8 cellular contexts compared by ENCODE assay signal in the genomic region with DNA sequence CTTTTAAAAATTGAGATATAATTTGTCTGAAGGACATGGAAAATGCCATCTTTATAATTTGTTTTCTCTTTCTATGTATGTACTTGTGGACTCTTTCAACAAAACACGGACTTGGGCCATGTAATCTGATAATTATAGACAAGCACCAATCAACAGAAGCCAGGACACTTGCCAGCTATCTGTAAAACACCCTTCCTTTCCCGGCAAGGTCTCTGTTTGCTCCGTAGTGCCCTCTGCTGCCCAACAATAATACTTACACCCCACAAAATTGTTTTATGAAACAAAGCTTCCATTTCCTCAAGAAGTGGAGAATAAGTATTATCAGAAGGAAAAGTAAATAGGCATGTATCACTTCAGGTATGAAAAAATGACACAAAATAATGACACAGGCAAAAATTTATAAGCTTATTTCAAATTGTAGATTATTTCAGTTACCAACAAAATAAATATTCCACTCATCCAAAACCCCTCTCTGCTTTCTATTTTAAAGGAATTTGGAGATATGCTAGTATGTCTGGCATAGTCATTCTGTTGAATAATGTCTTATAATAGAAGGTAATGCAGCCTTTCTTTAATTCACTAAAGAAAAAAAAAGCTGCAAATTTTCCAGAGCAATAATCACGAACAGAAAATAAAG. TPM values are rescaled to one million over a fixed set of nuclear protein-coding genes. Genes with fewer than 3 reads are reported as not detected.
DNase-seq lines count a peak whose midpoint lies in the region; ATAC-seq and TF ChIP-seq lines count a peak whose summit lies in the region.

No MANE protein-coding gene starts in this region.

- 21% methylated on average over 4 of the region's 4 CpGs for WGBS in esophagus muscularis mucosa
- 15 to 24% methylated on average over 4 of the region's 4 CpGs for WGBS in transverse colon (ENCODE audit: low coverage in 1 of 2), 2 donors

- H3K9me3 ChIP-seq in BE2C (no peaks in the 10 kb centered on the region), OCI-LY7 (ENCODE audit: low read length) (no peaks in the 10 kb centered on the region), esophagus muscularis mucosa (no peaks in the 10 kb centered on the region), transverse colon (no peaks in the 10 kb centered on the region)

- peaks cover 4% of the 10 kb centered on the region for H3K4me1 Mint-ChIP-seq in neural crest cell

- H3K36me3 Mint-ChIP-seq in neural crest cell (ENCODE audit: low read depth) = no peaks in the 10 kb centered on the region

- H3K27ac Mint-ChIP-seq in neural crest cell (ENCODE audit: unreplicated experiment) = no peak overlapping the region

- H3K4me2 ChIP-seq in OCI-LY7 (ENCODE audit: low read length) = no peak overlapping the region

- no peak for TF ChIP-seq EP300 in esophagus muscularis mucosa (IDR thresholded peaks at IDR 0.05)
- no peak for TF ChIP-seq EP300 in transverse colon (IDR thresholded peaks at IDR 0.05; ENCODE audit: low read depth)

- no peak overlapping the region for H3K4me3 Mint-ChIP-seq in neural crest cell

- POLR2A ChIA-PET in OCI-LY7 (lab: Charles Lee) = interaction anchor here (0.6 to 0.9 kb wide), 3 partner anchors 9 to 1817 kb away, joined by 3 read pairs; no protein-coding TSS in a partner anchor

- H3K4me3 ChIP-seq in BE2C (ENCODE audit: low read depth, low read length) (no peak overlapping the region), OCI-LY7 (ENCODE audit: low read depth, low read length, poor library complexity, severe bottlenecking) (no peak overlapping the region), esophagus muscularis mucosa (no peak overlapping the region), transverse colon (no peak overlapping the region)

- H3K27me3 Mint-ChIP-seq in neural crest cell (ENCODE audit: low read depth) = no peaks in the 10 kb centered on the region

- no peaks in the 10 kb centered on the region for H4K20me1 ChIP-seq in OCI-LY7 (ENCODE audit: insufficient read depth, low read length)

- TF ChIP-seq CTCF in BE2C (IDR thresholded peaks at IDR 0.05; ENCODE audit: low read depth, low read length) = peak; percentile 81
- peak; percentile 92 for TF ChIP-seq CTCF in OCI-LY7 (conservative IDR thresholded peaks at IDR 0.05; ENCODE audit: low read length)
- TF ChIP-seq CTCF in esophagus muscularis mucosa (IDR thresholded peaks at IDR 0.05) = peak; percentile 67 to 77 (median 67)
- peak; percentile 88 for TF ChIP-seq CTCF in neural crest cell (conservative IDR thresholded peaks at IDR 0.05)
- TF ChIP-seq CTCF in transverse colon (IDR thresholded peaks at IDR 0.05) = peak; percentile 61 to 87 (median 70)

- H3K9me3 Mint-ChIP-seq in neural crest cell = no peaks in the 10 kb centered on the region

- no peaks in the 10 kb centered on the region for H3K79me2 ChIP-seq in OCI-LY7 (ENCODE audit: insufficient read depth, low read depth, low read length)

- no peaks in the 10 kb centered on the region for H3K36me3 ChIP-seq in BE2C
- H3K36me3 ChIP-seq in OCI-LY7 (ENCODE audit: insufficient read depth, low read length) = no peaks in the 10 kb centered on the region
- no peaks in the 10 kb centered on the region for H3K36me3 ChIP-seq in esophagus muscularis mucosa
- H3K36me3 ChIP-seq in transverse colon = no peaks in the 10 kb centered on the region

- H3K27me3 ChIP-seq in BE2C = no peaks in the 10 kb centered on the region
- H3K27me3 ChIP-seq in esophagus muscularis mucosa = no peaks in the 10 kb centered on the region
- no peaks in the 10 kb centered on the region for H3K27me3 ChIP-seq in transverse colon

- H3K27ac ChIP-seq in OCI-LY7 (ENCODE audit: low read depth, low read length, poor library complexity, severe bottlenecking) = no peak overlapping the region
- H3K27ac ChIP-seq in esophagus muscularis mucosa (replicated peaks in 1 of 4) = no peak overlapping the region
- no peak overlapping the region for H3K27ac ChIP-seq in transverse colon

- in situ Hi-C loops in transverse colon (cut with MboI; ENCODE audit: low pct_ligation_motif_present in 1 of 4, low pct_unique_long_range_greater_than_20kb in 1 of 4, low sequenced_read_pairs in 3 of 4) = loop anchor here in 1 of 4 donors (10.0 kb wide), 1 partner anchor 323 kb away; no protein-coding TSS in a partner anchor

- no peaks in the 10 kb centered on the region for H3K9me2 ChIP-seq in OCI-LY7 (ENCODE audit: insufficient read depth, low read length)

- no TSS peak for BruUV-seq in OCI-LY7 (replicated peaks; lab: Mats Ljungman, UMichigan)

- H2AFZ ChIP-seq in OCI-LY7 (ENCODE audit: low read length) = no peak overlapping the region

- CTCF ChIA-PET in OCI-LY7 (lab: Charles Lee; ENCODE audit: unreplicated experiment) = no interaction called here

- peak; percentile 72 for DNase-seq in BE2C
- peak; percentile 14 for DNase-seq in KG1 (lab: John Stamatoyannopoulos, UW)
- DNase-seq in OCI-LY7 (ENCODE audit: low spot score) = peak; percentile 64
- peak; percentile 73 for DNase-seq in activated CD8-positive, alpha-beta memory T cell treated with anti-CD3 and anti-CD28 coated beads, Interleukin-2, amount 50 U/mL, for 48 hours
- no peak for DNase-seq in esophagus muscularis mucosa (ENCODE audit: extremely low spot score)
- peak; percentile 66 for DNase-seq in neural crest cell (ENCODE audit: low read depth, low spot score)
- peak; percentile 79 for DNase-seq in transverse colon

- TF ChIP-seq POLR2A in esophagus muscularis mucosa (IDR thresholded peaks at IDR 0.05; ENCODE audit: low read depth) (no peak), transverse colon (IDR thresholded peaks at IDR 0.05) (no peak)

- peak; percentile 63 for ATAC-seq in GM19328 (IDR thresholded peaks at IDR 0.05; ENCODE audit: unreplicated experiment)

- intact Hi-C loops in OCI-LY7 (cut with micrococcal nuclease; ENCODE audit: unreplicated experiment) (loop anchor here (1.0 to 5.0 kb wide), 4 partner anchors 324 to 1240 kb away; no protein-coding TSS in a partner anchor), esophagus muscularis mucosa (cut with DNase I) (loop anchor here (5.0 kb wide), 1 partner anchor 1240 kb away; no protein-coding TSS in a partner anchor), transverse colon (cut with DNase I; ENCODE audit: low total_unique reads) (no loop called here)

- peaks cover 4% of the 10 kb centered on the region; the same call in 1 of the 2 replicates for H3K4me1 ChIP-seq in BE2C
- H3K4me1 ChIP-seq in OCI-LY7 (ENCODE audit: insufficient read depth, low read length, poor library complexity, severe bottlenecking) = no peaks in the 10 kb centered on the region
- peaks cover 0 to 6% (median 0%) of the 10 kb centered on the region in 4 donors for H3K4me1 ChIP-seq in esophagus muscularis mucosa
- H3K4me1 ChIP-seq in transverse colon = peaks cover 0 to 8% (median 4%) of the 10 kb centered on the region in 4 donors

RNA-seq across cellular contexts. Expression of a gene that starts 32.8 kb away (rescaled TPM):
- 10.1 TPM for polyA plus RNA-seq in BE2C (2012; ENCODE audit: insufficient read depth, insufficient read length, low read depth)
- 0.57 and 1.1 TPM in 2 replicates for total RNA-seq in OCI-LY7 (2014; rRNA removed; shearing (Covaris generic))
- 0.06 and 0.46 TPM in 2 replicates for total RNA-seq in OCI-LY7 (2022)
- under 1 TPM; under 0.01 to 0.34 (median 0.12) TPM for total RNA-seq in esophagus muscularis mucosa
- 0.16 and 0.20 TPM in 2 replicates for total RNA-seq in neural crest cell
- total RNA-seq in transverse colon = under 1 TPM in 2 of 4 donors, not detected in 2; 0.16 to 0.41 TPM
